ENCODE assay signal across 10 cellular contexts in genomic region chr12:95169368-95169767, GRCh38. TPM values are rescaled to one million over a fixed set of nuclear protein-coding genes. Genes with fewer than 3 reads are reported as not detected.
DNase-seq lines count a peak whose midpoint lies in the region; ATAC-seq and TF ChIP-seq lines count a peak whose summit lies in the region.
"Had no signal": no experiment of that assay in that cellular context is flagged by ENCODE, and none has a peak within 500 bp of the region (broad histone marks: within the 10 kb centered on the region; RNA-seq: fewer than 3 reads in every experiment).

No MANE protein-coding gene starts in this region.

- no peaks in the 10 kb centered on the region for H3K9me3 ChIP-seq in left ventricle myocardium inferior (replicated peaks)
- H3K9me3 ChIP-seq: BE2C had no signal

- no peak overlapping the region for H3K27ac Mint-ChIP-seq in GM23338
- H3K27ac Mint-ChIP-seq: activated B cell treated with CpG ODN at 0.5 μM for 24 hours had no signal

- no peaks in the 10 kb centered on the region for H3K9me3 Mint-ChIP-seq in GM23338
- H3K9me3 Mint-ChIP-seq: activated B cell treated with CpG ODN at 0.5 μM for 24 hours had no signal

- ATAC-seq in left colon (peak; percentile 97), HG03139 (IDR thresholded peaks at IDR 0.05; ENCODE audit: unreplicated experiment) (no peak), GM23338 (no peak)

- peaks cover 32% of the 10 kb centered on the region for H3K36me3 Mint-ChIP-seq in GM23338 (ENCODE audit: low read depth)

- 0 out of 2 replicates have a peak, but pooled peaks cover 3% of the 10 kb centered on the region for H3K36me3 ChIP-seq in GM23338 (ENCODE audit: insufficient read depth)
- peaks cover 8% of the 10 kb centered on the region for H3K36me3 ChIP-seq in left ventricle myocardium inferior
- H3K36me3 ChIP-seq: BE2C had no signal

- intact Hi-C loops in left colon (cut with DNase I, micrococcal nuclease): no loop called here
- intact Hi-C loops in left ventricle myocardium inferior (cut with micrococcal nuclease): no loop called here

- DNase-seq in 8988T (peak; percentile 21), HS-27A (ENCODE audit: low read depth) (peak; percentile 36), astrocyte of the hippocampus (ENCODE audit: low read depth, low spot score) (peak; percentile 75), left colon (peak; percentile 38 to 70), NCI-H2227 (lab: John Stamatoyannopoulos, UW; ENCODE audit: unreplicated experiment) (no peak), GM23338 (ENCODE audit: low spot score) (no peak), left ventricle myocardium inferior (no peak)
- DNase-seq: activated B cell treated with CpG ODN at 0.5 μM for 24 hours, BE2C had no signal

- H3K27ac ChIP-seq in GM23338 (ENCODE audit: low read depth) (no peak overlapping the region), left ventricle myocardium inferior (replicated peaks) (no peak overlapping the region)

- no peak overlapping the region for H3K4me2 ChIP-seq in GM23338

- H3K27me3 ChIP-seq in GM23338 (ENCODE audit: insufficient read depth) (no peaks in the 10 kb centered on the region), left ventricle myocardium inferior (ENCODE audit: low read depth) (no peaks in the 10 kb centered on the region)
- H3K27me3 ChIP-seq: BE2C had no signal

- peaks cover 10% of the 10 kb centered on the region for H3K4me1 Mint-ChIP-seq in GM23338
- H3K4me1 Mint-ChIP-seq: activated B cell treated with CpG ODN at 0.5 μM for 24 hours had no signal

- H4K20me1 ChIP-seq in GM23338 (replicated peaks; ENCODE audit: insufficient read depth): no peaks in the 10 kb centered on the region

- no peaks in the 10 kb centered on the region for H3F3A ChIP-seq in GM23338 (replicated peaks; ENCODE audit: low read depth)

- no peak overlapping the region for H3K4me3 Mint-ChIP-seq in GM23338
- H3K4me3 Mint-ChIP-seq: activated B cell treated with CpG ODN at 0.5 μM for 24 hours had no signal

- H3K4me1 ChIP-seq in GM23338 (ENCODE audit: insufficient read depth): 0 out of 2 replicates have a peak, but pooled peaks cover 6% of the 10 kb centered on the region
- H3K4me1 ChIP-seq in left ventricle myocardium inferior: peaks cover 33% of the 10 kb centered on the region

- peaks cover under 1% of the 10 kb centered on the region for H3K27me3 Mint-ChIP-seq in GM23338 (ENCODE audit: insufficient read depth, low read depth, poor library complexity)
- H3K27me3 Mint-ChIP-seq: activated B cell treated with CpG ODN at 0.5 μM for 24 hours had no signal

- H3K4me3 ChIP-seq in GM23338 (no peak overlapping the region), left ventricle myocardium inferior (no peak overlapping the region)

- H3K79me2 ChIP-seq in GM23338 (replicated peaks; ENCODE audit: insufficient read depth): peaks cover 13% of the 10 kb centered on the region; the same call in 1 of the 2 replicates

- H2AFZ ChIP-seq in GM23338: no peak overlapping the region

- TF ChIP-seq CTCF in GM23338 (conservative IDR thresholded peaks at IDR 0.05; ENCODE audit: low read depth in 2 of 2) (no peak), left ventricle myocardium inferior (IDR thresholded peaks at IDR 0.05; ENCODE audit: borderline replicate concordance) (no peak)

- no peaks in the 10 kb centered on the region for H3K9me2 ChIP-seq in GM23338 (ENCODE audit: insufficient read depth)

TF ChIP-seq in GM23338, 12 proteins besides CTCF, POLR2A, EP300 and RAD21 (continues in another document):
- TF ChIP-seq ZNF114 (CRISPR knock-in tag; IDR thresholded peaks at IDR 0.05): no peak
- TF ChIP-seq EZH2 (IDR thresholded peaks at IDR 0.05; ENCODE audit: low read depth, unreplicated experiment): no peak
- TF ChIP-seq ZNF331 (CRISPR knock-in tag; IDR thresholded peaks at IDR 0.05; ENCODE audit: low read depth): no peak
- TF ChIP-seq EZH2phosphoT487 (IDR thresholded peaks at IDR 0.05; ENCODE audit: unreplicated experiment): no peak
- no peak for TF ChIP-seq JUNB (IDR thresholded peaks at IDR 0.05; ENCODE audit: unreplicated experiment)
- no peak for TF ChIP-seq NANOG (IDR thresholded peaks at IDR 0.05; ENCODE audit: borderline replicate concordance)
- no peak for TF ChIP-seq CREB1 (CRISPR knock-in tag; IDR thresholded peaks at IDR 0.05; ENCODE audit: low read depth)
- no peak for TF ChIP-seq ZNF462 (CRISPR knock-in tag; IDR thresholded peaks at IDR 0.05)

RNA-seq across cellular contexts. Expression of gene FGD6, which starts 47.9 kb away (rescaled TPM):
- total RNA-seq in left colon (10 to 100 TPM; 18.7 to 23.8 TPM), left ventricle myocardium inferior (26.3 TPM)
- 24.0 and 32.4 TPM in 2 replicates for total RNA-seq in GM23338 (2014; rRNA removed; shearing (Covaris generic))
- 11.9 and 12.9 TPM in 2 replicates for polyA plus RNA-seq in GM23338 (2016; fragmentation: Nextera tagmentation; extraction: Ambion mirVana)

RNA-seq across cellular contexts. Expression of gene VEZT, which starts 48.2 kb away (rescaled TPM):
- total RNA-seq in left colon (10 to 100 TPM; 50.9 to 54.4 TPM), left ventricle myocardium inferior (66.1 TPM)
- total RNA-seq in GM23338 (2014; rRNA removed; shearing (Covaris generic)): 51.5 and 51.9 TPM in 2 replicates
- 28.2 and 34.2 TPM in 2 replicates for polyA plus RNA-seq in GM23338 (2016; fragmentation: Nextera tagmentation; extraction: Ambion mirVana)

Comparison
In these comparisons a context has a peak if more than half of its experiments do, and no peak if none do; other contexts are left out.
1. DNase-seq: peak in 8988T (single experiment), HS-27A (single experiment), astrocyte of the hippocampus (single experiment) and left colon (2 of 2); none in NCI-H2227 (single experiment), GM23338 (single experiment) and left ventricle myocardium inferior (single experiment).